32 cellular contexts compared by ENCODE assay signal in the genomic region with DNA sequence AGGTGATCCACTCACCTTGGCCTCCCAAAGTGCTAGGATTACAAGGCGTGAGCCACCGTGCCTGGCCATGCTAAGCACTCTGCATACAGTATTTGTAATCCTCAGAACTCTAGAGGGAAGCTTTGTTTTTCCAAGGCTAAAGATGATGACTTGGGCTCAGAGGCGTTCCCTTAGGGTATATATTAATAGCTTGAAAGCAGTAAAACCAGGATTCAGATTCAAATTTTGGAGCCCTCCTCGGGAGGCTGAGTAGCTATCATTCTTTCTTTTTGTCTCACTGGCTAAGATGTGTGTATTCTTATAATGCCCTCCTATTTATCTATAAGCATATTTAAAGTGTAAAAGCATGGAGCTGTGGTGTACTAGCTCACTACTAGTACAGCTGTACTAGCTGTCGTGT.
"Had no signal": no experiment of that assay in that cellular context is flagged by ENCODE, and none has a peak within 500 bp of the region (broad histone marks: within the 10 kb centered on the region; RNA-seq: fewer than 3 reads in every experiment).

No MANE protein-coding gene starts in this region.

- H3K27me3 Mint-ChIP-seq: activated CD4-positive, alpha-beta T cell treated with anti-CD3 and anti-CD28 coated beads, Interleukin-2, amount 10 ng/mL, durations not matched to agents 24 days and 14 days; activated naive CD4-positive, alpha-beta T cell treated with anti-CD3 and anti-CD28 coated beads, Interleukin-2, amount 10 ng/mL, durations not matched to agents 7 days and 5 days; activated naive CD8-positive, alpha-beta T cell treated with anti-CD3 and anti-CD28 coated beads, Interleukin-2, amount 10 ng/mL, durations not matched to agents 7 days and 5 days; central memory CD8-positive, alpha-beta T cell had no signal

- H3K4me2 ChIP-seq: KMS-11, SK-N-SH had no signal

- H3K27ac ChIP-seq: ascending aorta, cardiac muscle cell, KMS-11, Peyer's patch, SJSA1 had no signal

- DNase-seq: activated CD4-positive, alpha-beta T cell treated with anti-CD3 and anti-CD28 coated beads, Interleukin-2, amount 10 ng/mL, durations not matched to agents 24 days and 14 days; activated CD4-positive, alpha-beta T cell treated with anti-CD3 and anti-CD28 coated beads, Interleukin-2, amount 50 U/mL, for 4 hours; activated CD8-positive, alpha-beta memory T cell treated with anti-CD3 and anti-CD28 coated beads, Interleukin-2, amount 50 U/mL, for 4 hours; activated effector memory CD4-positive, alpha-beta T cell treated with Interleukin-2 at 50 U/mL for 16 hours; activated naive CD4-positive, alpha-beta T cell treated with anti-CD3 and anti-CD28 coated beads, Interleukin-2, amount 10 ng/mL, durations not matched to agents 7 days and 5 days; activated naive CD8-positive, alpha-beta T cell treated with anti-CD3 and anti-CD28 coated beads, Interleukin-2, amount 10 ng/mL, durations not matched to agents 7 days and 5 days; activated T-cell treated with anti-CD3 and anti-CD28 coated beads for 4 hours; amygdala; NCI-H1092 treated with DMSO at 0.1 percent for 48 hours; NCI-H1417; NCI-H146; NCI-H187; NCI-H2029 treated with DMSO at 0.1 percent for 48 hours; NCI-H2107; NCI-H2171; NCI-H510A; NCI-H526; NCI-H748 treated with DMSO at 0.1 percent for 48 hours; NK-92 treated with Interleukin-12 subunit alpha and Interleukin-12 subunit beta, amount 100 ng/mL, for 24 hours; PC-3; Peyer's patch; RPMI8226; SHP77 treated with DMSO at 0.1 percent for 48 hours; SK-N-SH had no signal

- H3K27ac Mint-ChIP-seq: activated naive CD8-positive, alpha-beta T cell treated with anti-CD3 and anti-CD28 coated beads, Interleukin-2, amount 10 ng/mL, durations not matched to agents 7 days and 5 days; activated T-helper 1 cell treated with anti-CD3 and anti-CD28 coated beads, Interleukin-12 subunit alpha, Interleukin-12 subunit beta, Interleukin-2, Interleukin-4 antibody, amounts not matched to agents 30 ng/mL and 10 ng/mL and 1 ng/mL, durations not matched to agents 14 hours and 24 hours and 36 hours; T-helper 1 cell treated with Interleukin-12 subunit alpha and Interleukin-12 subunit beta and Interleukin-4 antibody, amounts not matched to agents 30 μg/mL and 1 μg/mL, for 36 hours; T-helper 2 cell treated with Interferon-gamma antibody and Interleukin-4, amounts not matched to agents 5 μg/mL and 100 μg/mL, for 36 hours had no signal

- H3K4me3 Mint-ChIP-seq: activated CD4-positive, alpha-beta T cell treated with anti-CD3 and anti-CD28 coated beads, Interleukin-2, amount 10 ng/mL, durations not matched to agents 24 days and 14 days; activated naive CD4-positive, alpha-beta T cell treated with anti-CD3 and anti-CD28 coated beads, Interleukin-2, amount 10 ng/mL, durations not matched to agents 7 days and 5 days; activated naive CD8-positive, alpha-beta T cell treated with anti-CD3 and anti-CD28 coated beads, Interleukin-2, amount 10 ng/mL, durations not matched to agents 7 days and 5 days; activated T-helper 1 cell treated with anti-CD3 and anti-CD28 coated beads, Interleukin-12 subunit alpha, Interleukin-12 subunit beta, Interleukin-2, Interleukin-4 antibody, amounts not matched to agents 30 ng/mL and 10 ng/mL and 1 ng/mL, durations not matched to agents 14 hours and 24 hours and 36 hours; central memory CD8-positive, alpha-beta T cell; T-helper 1 cell treated with Interleukin-12 subunit alpha and Interleukin-12 subunit beta and Interleukin-4 antibody, amounts not matched to agents 30 μg/mL and 1 μg/mL, for 36 hours; T-helper 2 cell treated with Interferon-gamma antibody and Interleukin-4, amounts not matched to agents 5 μg/mL and 100 μg/mL, for 36 hours had no signal

- ATAC-seq: PC-3 had no signal

- H3K9me3 ChIP-seq: ascending aorta, Peyer's patch, SJSA1, SK-N-SH had no signal

- H3K27me3 ChIP-seq: ascending aorta, cardiac muscle cell, Peyer's patch, SJSA1 had no signal

- H3K9me2 ChIP-seq: SK-N-SH had no signal

- H3K4me3 ChIP-seq: ascending aorta, cardiac muscle cell, Peyer's patch, SJSA1 had no signal

- H3K4me1 ChIP-seq: ascending aorta, Peyer's patch, SJSA1 had no signal

- H3K9me3 Mint-ChIP-seq: activated CD4-positive, alpha-beta T cell treated with anti-CD3 and anti-CD28 coated beads, Interleukin-2, amount 10 ng/mL, durations not matched to agents 24 days and 14 days; activated naive CD4-positive, alpha-beta T cell treated with anti-CD3 and anti-CD28 coated beads, Interleukin-2, amount 10 ng/mL, durations not matched to agents 7 days and 5 days; activated naive CD8-positive, alpha-beta T cell treated with anti-CD3 and anti-CD28 coated beads, Interleukin-2, amount 10 ng/mL, durations not matched to agents 7 days and 5 days; activated T-helper 1 cell treated with anti-CD3 and anti-CD28 coated beads, Interleukin-12 subunit alpha, Interleukin-12 subunit beta, Interleukin-2, Interleukin-4 antibody, amounts not matched to agents 30 ng/mL and 10 ng/mL and 1 ng/mL, durations not matched to agents 14 hours and 24 hours and 36 hours; central memory CD8-positive, alpha-beta T cell; T-helper 1 cell treated with Interleukin-12 subunit alpha and Interleukin-12 subunit beta and Interleukin-4 antibody, amounts not matched to agents 30 μg/mL and 1 μg/mL, for 36 hours; T-helper 2 cell treated with Interferon-gamma antibody and Interleukin-4, amounts not matched to agents 5 μg/mL and 100 μg/mL, for 36 hours had no signal

- H3K9ac ChIP-seq: KMS-11, SK-N-SH had no signal

- H3K4me1 Mint-ChIP-seq: activated CD4-positive, alpha-beta T cell treated with anti-CD3 and anti-CD28 coated beads, Interleukin-2, amount 10 ng/mL, durations not matched to agents 24 days and 14 days; activated naive CD4-positive, alpha-beta T cell treated with anti-CD3 and anti-CD28 coated beads, Interleukin-2, amount 10 ng/mL, durations not matched to agents 7 days and 5 days; central memory CD8-positive, alpha-beta T cell had no signal
